Comparison of ENCODE assay signal across 13 cellular contexts in genomic region chr7:44031319-44031718, GRCh38. TPM values are rescaled to one million over a fixed set of nuclear protein-coding genes. Genes with fewer than 3 reads are reported as not detected.
"Had no signal": no experiment of that assay in that cellular context is flagged by ENCODE, and none has a peak within 500 bp of the region (broad histone marks: within the 10 kb centered on the region; RNA-seq: fewer than 3 reads in every experiment).

No MANE protein-coding gene starts in this region.

RNA-seq across cellular contexts. Expression of gene SPDYE1, which starts 33.6 kb away (rescaled TPM):
- total RNA-seq: stomach, subcutaneous adipose tissue, suprapubic skin, temporal lobe, thoracic aorta, thyroid gland, tibial nerve, transverse colon, upper lobe of left lung, urinary bladder, uterus, vagina had no signal
- polyA plus RNA-seq: stomach, thymus, urinary bladder had no signal

RNA-seq across cellular contexts. Expression of gene PGAM2, which starts 34.0 kb away (rescaled TPM):
- total RNA-seq: vagina had no signal
